1 cellular context compared by ENCODE assay signal in the genomic region with DNA sequence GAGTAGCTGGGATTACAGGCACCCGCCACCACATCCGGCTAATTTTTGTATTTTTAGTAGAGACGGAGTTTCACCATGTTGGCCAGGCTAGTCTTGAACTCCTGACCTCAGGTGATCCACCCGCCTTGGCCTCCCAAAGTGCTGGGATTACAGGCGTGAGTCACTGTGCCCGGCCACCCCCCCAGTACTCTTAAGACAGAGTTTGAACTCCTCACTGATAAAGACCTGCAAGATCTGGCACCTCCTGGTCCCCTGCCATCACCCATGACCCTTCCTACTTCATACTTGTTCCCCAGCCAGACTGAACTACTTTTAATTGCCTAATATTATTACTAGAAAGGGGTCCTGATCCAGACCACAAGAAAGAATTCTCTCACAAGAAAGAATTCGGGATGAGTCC.
TF ChIP-seq lines count a peak whose summit lies in the region.
"Not testable (repeated sequence)": the region's sequence is repeated elsewhere in the genome, so short reads cannot be mapped to it uniquely, and the experiment has no call there.

No MANE protein-coding gene starts in this region.

TF ChIP-seq in K562, 482 proteins besides CTCF, POLR2A, EP300 and RAD21:
- TF ChIP-seq KDM1A (IDR thresholded peaks at IDR 0.05), result peak; percentile 70 to 82
- TF ChIP-seq, protein P1, sequence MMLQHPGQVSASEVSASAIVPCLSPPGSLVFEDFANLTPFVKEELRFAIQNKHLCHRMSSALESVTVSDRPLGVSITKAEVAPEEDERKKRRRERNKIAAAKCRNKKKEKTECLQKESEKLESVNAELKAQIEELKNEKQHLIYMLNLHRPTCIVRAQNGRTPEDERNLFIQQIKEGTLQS (IDR thresholded peaks at IDR 0.05), result peak; percentile 81
- TF ChIP-seq, protein P1 (CRISPR knock-in tag; conservative IDR thresholded peaks at IDR 0.05), result not testable (repeated sequence)
- peak; percentile 22 for TF ChIP-seq PHF20 (IDR thresholded peaks at IDR 0.05; ENCODE audit: partially characterized antibody)
- TF ChIP-seq, protein P2, sequence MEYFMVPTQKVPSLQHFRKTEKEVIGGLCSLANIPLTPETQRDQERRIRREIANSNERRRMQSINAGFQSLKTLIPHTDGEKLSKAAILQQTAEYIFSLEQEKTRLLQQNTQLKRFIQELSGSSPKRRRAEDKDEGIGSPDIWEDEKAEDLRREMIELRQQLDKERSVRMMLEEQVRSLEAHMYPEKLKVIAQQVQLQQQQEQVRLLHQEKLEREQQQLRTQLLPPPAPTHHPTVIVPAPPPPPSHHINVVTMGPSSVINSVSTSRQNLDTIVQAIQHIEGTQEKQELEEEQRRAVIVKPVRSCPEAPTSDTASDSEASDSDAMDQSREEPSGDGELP (CRISPR knock-in tag; IDR thresholded peaks at IDR 0.05; ENCODE audit: borderline replicate concordance), result 0 out of 2 replicates have a peak, but pooled peaks have one; percentile 16
- TF ChIP-seq CEBPG (CRISPR knock-in tag; IDR thresholded peaks at IDR 0.05), result 0 out of 2 replicates have a peak, but pooled peaks have one; percentile 9
- not testable (repeated sequence) for TF ChIP-seq CEBPG (tag; conservative IDR thresholded peaks at IDR 0.05 in 1 of 2, IDR thresholded peaks at IDR 0.05 in 1 of 2); JUN (CRISPR knock-in tag; IDR thresholded peaks at IDR 0.05; ENCODE audit: borderline replicate concordance); NR2C1 (tag; IDR thresholded peaks at IDR 0.05)
- TF ChIP-seq CBFA2T3 (IDR thresholded peaks at IDR 0.05), result peak; percentile 64
- peak; percentile 21 for TF ChIP-seq TBP (optimal IDR thresholded peaks at IDR 0.05; ENCODE audit: low read depth, low read length)
- TF ChIP-seq, protein P3, sequence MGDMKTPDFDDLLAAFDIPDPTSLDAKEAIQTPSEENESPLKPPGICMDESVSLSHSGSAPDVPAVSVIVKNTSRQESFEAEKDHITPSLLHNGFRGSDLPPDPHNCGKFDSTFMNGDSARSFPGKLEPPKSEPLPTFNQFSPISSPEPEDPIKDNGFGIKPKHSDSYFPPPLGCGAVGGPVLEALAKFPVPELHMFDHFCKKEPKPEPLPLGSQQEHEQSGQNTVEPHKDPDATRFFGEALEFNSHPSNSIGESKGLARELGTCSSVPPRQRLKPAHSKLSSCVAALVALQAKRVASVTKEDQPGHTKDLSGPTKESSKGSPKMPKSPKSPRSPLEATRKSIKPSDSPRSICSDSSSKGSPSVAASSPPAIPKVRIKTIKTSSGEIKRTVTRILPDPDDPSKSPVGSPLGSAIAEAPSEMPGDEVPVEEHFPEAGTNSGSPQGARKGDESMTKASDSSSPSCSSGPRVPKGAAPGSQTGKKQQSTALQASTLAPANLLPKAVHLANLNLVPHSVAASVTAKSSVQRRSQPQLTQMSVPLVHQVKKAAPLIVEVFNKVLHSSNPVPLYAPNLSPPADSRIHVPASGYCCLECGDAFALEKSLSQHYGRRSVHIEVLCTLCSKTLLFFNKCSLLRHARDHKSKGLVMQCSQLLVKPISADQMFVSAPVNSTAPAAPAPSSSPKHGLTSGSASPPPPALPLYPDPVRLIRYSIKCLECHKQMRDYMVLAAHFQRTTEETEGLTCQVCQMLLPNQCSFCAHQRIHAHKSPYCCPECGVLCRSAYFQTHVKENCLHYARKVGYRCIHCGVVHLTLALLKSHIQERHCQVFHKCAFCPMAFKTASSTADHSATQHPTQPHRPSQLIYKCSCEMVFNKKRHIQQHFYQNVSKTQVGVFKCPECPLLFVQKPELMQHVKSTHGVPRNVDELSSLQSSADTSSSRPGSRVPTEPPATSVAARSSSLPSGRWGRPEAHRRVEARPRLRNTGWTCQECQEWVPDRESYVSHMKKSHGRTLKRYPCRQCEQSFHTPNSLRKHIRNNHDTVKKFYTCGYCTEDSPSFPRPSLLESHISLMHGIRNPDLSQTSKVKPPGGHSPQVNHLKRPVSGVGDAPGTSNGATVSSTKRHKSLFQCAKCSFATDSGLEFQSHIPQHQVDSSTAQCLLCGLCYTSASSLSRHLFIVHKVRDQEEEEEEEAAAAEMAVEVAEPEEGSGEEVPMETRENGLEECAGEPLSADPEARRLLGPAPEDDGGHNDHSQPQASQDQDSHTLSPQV (IDR thresholded peaks at IDR 0.05), result peak; percentile 30; the same call in 1 of the 2 replicates
- TF ChIP-seq ARID1B (IDR thresholded peaks at IDR 0.05), result peak; percentile 74
- TF ChIP-seq SMARCE1 (IDR thresholded peaks at IDR 0.05), result peak; percentile 67; the same call in 1 of the 2 replicates
- TF ChIP-seq SMARCA4 (IDR thresholded peaks at IDR 0.05), result peak; percentile 64; the same call in 1 of the 2 replicates
- peak; percentile 13; the same call in 1 of the 2 replicates for TF ChIP-seq JUN (IDR thresholded peaks at IDR 0.05; ENCODE audit: borderline replicate concordance, low read depth, low read length)
- TF ChIP-seq NCOR1 (IDR thresholded peaks at IDR 0.05), result peak; percentile 37; the same call in 1 of the 2 replicates
- TF ChIP-seq DPF2 (IDR thresholded peaks at IDR 0.05), result peak; percentile 74
- TF ChIP-seq FOSL1 (tag; conservative IDR thresholded peaks at IDR 0.05), result peak; percentile 57
- 0 out of 2 replicates have a peak, but pooled peaks have one; percentile 19 for TF ChIP-seq HDAC2 (IDR thresholded peaks at IDR 0.05)
- TF ChIP-seq, protein P4, sequence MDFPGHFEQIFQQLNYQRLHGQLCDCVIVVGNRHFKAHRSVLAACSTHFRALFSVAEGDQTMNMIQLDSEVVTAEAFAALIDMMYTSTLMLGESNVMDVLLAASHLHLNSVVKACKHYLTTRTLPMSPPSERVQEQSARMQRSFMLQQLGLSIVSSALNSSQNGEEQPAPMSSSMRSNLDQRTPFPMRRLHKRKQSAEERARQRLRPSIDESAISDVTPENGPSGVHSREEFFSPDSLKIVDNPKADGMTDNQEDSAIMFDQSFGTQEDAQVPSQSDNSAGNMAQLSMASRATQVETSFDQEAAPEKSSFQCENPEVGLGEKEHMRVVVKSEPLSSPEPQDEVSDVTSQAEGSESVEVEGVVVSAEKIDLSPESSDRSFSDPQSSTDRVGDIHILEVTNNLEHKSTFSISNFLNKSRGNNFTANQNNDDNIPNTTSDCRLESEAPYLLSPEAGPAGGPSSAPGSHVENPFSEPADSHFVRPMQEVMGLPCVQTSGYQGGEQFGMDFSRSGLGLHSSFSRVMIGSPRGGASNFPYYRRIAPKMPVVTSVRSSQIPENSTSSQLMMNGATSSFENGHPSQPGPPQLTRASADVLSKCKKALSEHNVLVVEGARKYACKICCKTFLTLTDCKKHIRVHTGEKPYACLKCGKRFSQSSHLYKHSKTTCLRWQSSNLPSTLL (IDR thresholded peaks at IDR 0.05), result 0 out of 2 replicates have a peak, but pooled peaks have one; percentile 69
- peak; percentile 48; the same call in 1 of the 2 replicates for TF ChIP-seq NR2C1 (IDR thresholded peaks at IDR 0.05)
- TF ChIP-seq CC2D1A (IDR thresholded peaks at IDR 0.05), result peak; percentile 54; the same call in 1 of the 2 replicates
- peak in 1 of 2 experiments; percentile 30; a peak in 1 of 4 replicates for TF ChIP-seq TRIM24 (IDR thresholded peaks at IDR 0.05)
- TF ChIP-seq, protein P5, sequence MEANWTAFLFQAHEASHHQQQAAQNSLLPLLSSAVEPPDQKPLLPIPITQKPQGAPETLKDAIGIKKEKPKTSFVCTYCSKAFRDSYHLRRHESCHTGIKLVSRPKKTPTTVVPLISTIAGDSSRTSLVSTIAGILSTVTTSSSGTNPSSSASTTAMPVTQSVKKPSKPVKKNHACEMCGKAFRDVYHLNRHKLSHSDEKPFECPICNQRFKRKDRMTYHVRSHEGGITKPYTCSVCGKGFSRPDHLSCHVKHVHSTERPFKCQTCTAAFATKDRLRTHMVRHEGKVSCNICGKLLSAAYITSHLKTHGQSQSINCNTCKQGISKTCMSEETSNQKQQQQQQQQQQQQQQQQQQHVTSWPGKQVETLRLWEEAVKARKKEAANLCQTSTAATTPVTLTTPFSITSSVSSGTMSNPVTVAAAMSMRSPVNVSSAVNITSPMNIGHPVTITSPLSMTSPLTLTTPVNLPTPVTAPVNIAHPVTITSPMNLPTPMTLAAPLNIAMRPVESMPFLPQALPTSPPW (CRISPR knock-in tag; IDR thresholded peaks at IDR 0.05), result peak; percentile 68
- TF ChIP-seq BHLHE40 (IDR thresholded peaks at IDR 0.05; ENCODE audit: low read length), result 0 out of 2 replicates have a peak, but pooled peaks have one; percentile 22
- TF ChIP-seq NFIC (IDR thresholded peaks at IDR 0.05), result 0 out of 2 replicates have a peak, but pooled peaks have one; percentile 32
- peak; percentile 63; the same call in 1 of the 2 replicates for TF ChIP-seq ADNP (tag; IDR thresholded peaks at IDR 0.05)
